In the genomic region with DNA sequence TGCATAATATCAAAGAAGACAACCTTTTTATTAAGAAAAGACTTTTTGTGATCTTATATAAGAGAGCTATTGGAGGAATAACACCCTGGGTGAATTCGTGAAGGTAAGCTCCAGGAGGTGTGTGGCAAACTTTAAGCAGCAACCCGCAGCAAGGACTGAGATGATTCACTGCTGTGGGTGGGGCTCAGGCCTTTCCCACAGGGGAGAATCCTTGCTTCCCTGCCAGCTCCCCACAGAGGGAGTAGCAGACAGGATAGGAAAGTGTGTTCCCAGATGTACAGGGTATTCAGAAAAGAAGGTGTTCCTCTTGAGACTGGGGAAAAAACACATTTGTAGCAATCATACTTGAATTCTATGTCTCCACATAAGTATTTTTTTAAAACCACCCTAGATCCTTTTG, we compare ENCODE assay signal across 16 cellular contexts. TPM values are rescaled to one million over a fixed set of nuclear protein-coding genes. Genes with fewer than 3 reads are reported as not detected.
DNase-seq lines count a peak whose midpoint lies in the region; ATAC-seq and TF ChIP-seq lines count a peak whose summit lies in the region.
"Had no signal": no experiment of that assay in that cellular context is flagged by ENCODE, and none has a peak within 500 bp of the region (broad histone marks: within the 10 kb centered on the region; RNA-seq: fewer than 3 reads in every experiment).

No MANE protein-coding gene starts in this region.

- H3K79me2 ChIP-seq in SK-N-SH (ENCODE audit: insufficient read depth) (peaks cover 37% of the 10 kb centered on the region), smooth muscle cell (ENCODE audit: low read depth) (peaks cover 38% of the 10 kb centered on the region)

- no peak overlapping the region for H3K27ac ChIP-seq in SK-N-SH (ENCODE audit: low read depth in 2 of 2, low read length in 1 of 2)
- peak overlapping the region; percentile 43 for H3K27ac ChIP-seq in smooth muscle cell (ENCODE audit: low read depth)
- H3K27ac ChIP-seq: 22Rv1, body of pancreas, left lung, neutrophil had no signal

- H3K9ac ChIP-seq in SK-N-SH: no peak overlapping the region
- no peak overlapping the region for H3K9ac ChIP-seq in smooth muscle cell (ENCODE audit: low read depth)

- H3K4me1 ChIP-seq in SK-N-SH (ENCODE audit: control insufficient read depth in 1 of 2, insufficient read depth in 2 of 2, low read depth in 1 of 2, low read length in 1 of 2) (no peaks in the 10 kb centered on the region), smooth muscle cell (ENCODE audit: low read depth) (no peaks in the 10 kb centered on the region)
- H3K4me1 ChIP-seq: body of pancreas had no signal

- no peaks in the 10 kb centered on the region for H3K27me3 Mint-ChIP-seq in activated T-cell treated with anti-CD3 and anti-CD28 coated beads, Interleukin-2, amount 50 U/mL, for 24 hours

- H3K4me3 Mint-ChIP-seq in activated T-cell treated with anti-CD3 and anti-CD28 coated beads, Interleukin-2, amount 50 U/mL, for 24 hours: no peak overlapping the region

- 59% methylated on average over 2 of the region's 2 CpGs for WGBS in SK-N-SH (ENCODE audit: low lambda C conversion rate)
- WGBS in smooth muscle cell (ENCODE audit: low lambda C conversion rate): 59% methylated on average over 2 of the region's 2 CpGs

- POLR2A ChIA-PET in SK-N-SH (lab: Yijun Ruan, JAX): interaction anchor here (0.9 kb wide), 1 partner anchor 9 kb away, joined by 3 read pairs; a partner anchor contains a TSS

- H3K9me3 ChIP-seq in SK-N-SH (no peaks in the 10 kb centered on the region), smooth muscle cell (replicated peaks; ENCODE audit: low read depth) (no peaks in the 10 kb centered on the region)
- H3K9me3 ChIP-seq: body of pancreas, left lung, neutrophil had no signal

- H3K36me3 Mint-ChIP-seq in activated T-cell treated with anti-CD3 and anti-CD28 coated beads, Interleukin-2, amount 50 U/mL, for 24 hours (ENCODE audit: low read depth): peaks cover 80% of the 10 kb centered on the region

- TF ChIP-seq EP300 in SK-N-SH (IDR thresholded peaks at IDR 0.05; ENCODE audit: borderline replicate concordance in 1 of 2, low read depth in 1 of 2, low read length in 1 of 2): no peak

- H3K27ac Mint-ChIP-seq in activated T-cell treated with anti-CD3 and anti-CD28 coated beads, Interleukin-2, amount 50 U/mL, for 24 hours: peak overlapping the region; percentile 22

- H3K27me3 ChIP-seq in SK-N-SH (ENCODE audit: insufficient read depth) (no peaks in the 10 kb centered on the region), smooth muscle cell (ENCODE audit: low read depth) (no peaks in the 10 kb centered on the region)
- H3K27me3 ChIP-seq: body of pancreas, left lung, neutrophil had no signal

- H3K4me1 Mint-ChIP-seq in activated T-cell treated with anti-CD3 and anti-CD28 coated beads, Interleukin-2, amount 50 U/mL, for 24 hours (ENCODE audit: low read depth): peaks cover 48% of the 10 kb centered on the region

- no peaks in the 10 kb centered on the region for H3K9me2 ChIP-seq in SK-N-SH

- no peaks in the 10 kb centered on the region for H3K9me3 Mint-ChIP-seq in activated T-cell treated with anti-CD3 and anti-CD28 coated beads, Interleukin-2, amount 50 U/mL, for 24 hours

- H3K36me3 ChIP-seq in SK-N-SH (replicated peaks in 1 of 2; ENCODE audit: control insufficient read depth in 1 of 2, insufficient read depth in 2 of 2, low read length in 1 of 2) (peaks cover 11 to 25% of the 10 kb centered on the region in 2 experiments), smooth muscle cell (ENCODE audit: low read depth) (no peaks in the 10 kb centered on the region)

- DNase-seq in activated T-cell treated with anti-CD3 and anti-CD28 coated beads, Interleukin-2, amount 50 U/mL, for 24 hours: no peak
- no peak for DNase-seq in activated T-cell treated with anti-CD3 and anti-CD28 coated beads, Interleukin-2, amount 50 U/mL, for 1 hour
- DNase-seq in SK-N-SH (no peak), fibroblast of gingiva (ENCODE audit: low read depth) (peak; percentile 8), smooth muscle cell (lab: John Stamatoyannopoulos, UW; ENCODE audit: unreplicated experiment) (no peak), NCI-H345 (lab: John Stamatoyannopoulos, UW) (no peak)
- DNase-seq: activated CD8-positive, alpha-beta memory T cell treated with anti-CD3 and anti-CD28 coated beads, Interleukin-2, amount 50 U/mL, for 4 hours; body of pancreas; left lung; NCI-H2081; stimulated activated CD4-positive, alpha-beta T cell treated with anti-CD3 and anti-CD28 coated beads, Interleukin-2, amount 100 ng/mL, for 24 hours; stimulated activated naive CD4-positive, alpha-beta T cell treated with Interleukin-2 at 50 U/mL for 16 hours had no signal

- no peak overlapping the region for H3K4me3 ChIP-seq in SK-N-SH (ENCODE audit: low read depth in 2 of 2, low read length in 1 of 2)
- H3K4me3 ChIP-seq in smooth muscle cell: no peak overlapping the region
- H3K4me3 ChIP-seq: body of pancreas, left lung had no signal

- no peak for TF ChIP-seq RAD21 in SK-N-SH (IDR thresholded peaks at IDR 0.05; ENCODE audit: low read length)

- peaks cover 2% of the 10 kb centered on the region; the same call in 1 of the 2 replicates for H4K20me1 ChIP-seq in SK-N-SH (ENCODE audit: insufficient read depth)
- H4K20me1 ChIP-seq in smooth muscle cell (ENCODE audit: low read depth): peaks cover 48% of the 10 kb centered on the region

- ATAC-seq in GM18867 (IDR thresholded peaks at IDR 0.05; ENCODE audit: unreplicated experiment) (no peak), GM19351 (IDR thresholded peaks at IDR 0.05; ENCODE audit: unreplicated experiment) (no peak)
- ATAC-seq: body of pancreas, left lung had no signal

- H3F3A ChIP-seq in SK-N-SH (replicated peaks; ENCODE audit: insufficient read depth) (peaks cover 7% of the 10 kb centered on the region), smooth muscle cell (ENCODE audit: low read depth) (no peaks in the 10 kb centered on the region)

- H2AFZ ChIP-seq in SK-N-SH (ENCODE audit: low read depth) (no peak overlapping the region), smooth muscle cell (ENCODE audit: low read depth) (no peak overlapping the region)

- H3K4me2 ChIP-seq in SK-N-SH: no peak overlapping the region
- no peak overlapping the region for H3K4me2 ChIP-seq in smooth muscle cell

- CTCF ChIA-PET in SK-N-SH (lab: Yijun Ruan, JAX): interaction anchor here (1.4 kb wide), 1 partner anchor 23 kb away, joined by 5 read pairs; no protein-coding TSS in a partner anchor

- no peak for TF ChIP-seq CTCF in SK-N-SH (IDR thresholded peaks at IDR 0.05)
- TF ChIP-seq CTCF in smooth muscle cell (IDR thresholded peaks at IDR 0.05; ENCODE audit: borderline replicate concordance, insufficient read depth, poor library complexity, severe bottlenecking): no peak

TF ChIP-seq in SK-N-SH, 30 proteins besides CTCF, POLR2A, EP300 and RAD21:
- TF ChIP-seq FOSL2 (IDR thresholded peaks at IDR 0.05; ENCODE audit: borderline replicate concordance, low read depth): peak; percentile 36; the same call in 1 of the 2 replicates
- TF ChIP-seq, protein P1, sequence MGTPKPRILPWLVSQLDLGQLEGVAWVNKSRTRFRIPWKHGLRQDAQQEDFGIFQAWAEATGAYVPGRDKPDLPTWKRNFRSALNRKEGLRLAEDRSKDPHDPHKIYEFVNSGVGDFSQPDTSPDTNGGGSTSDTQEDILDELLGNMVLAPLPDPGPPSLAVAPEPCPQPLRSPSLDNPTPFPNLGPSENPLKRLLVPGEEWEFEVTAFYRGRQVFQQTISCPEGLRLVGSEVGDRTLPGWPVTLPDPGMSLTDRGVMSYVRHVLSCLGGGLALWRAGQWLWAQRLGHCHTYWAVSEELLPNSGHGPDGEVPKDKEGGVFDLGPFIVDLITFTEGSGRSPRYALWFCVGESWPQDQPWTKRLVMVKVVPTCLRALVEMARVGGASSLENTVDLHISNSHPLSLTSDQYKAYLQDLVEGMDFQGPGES (IDR thresholded peaks at IDR 0.05; ENCODE audit: low read depth, low read length): no peak
- TF ChIP-seq, protein P2, sequence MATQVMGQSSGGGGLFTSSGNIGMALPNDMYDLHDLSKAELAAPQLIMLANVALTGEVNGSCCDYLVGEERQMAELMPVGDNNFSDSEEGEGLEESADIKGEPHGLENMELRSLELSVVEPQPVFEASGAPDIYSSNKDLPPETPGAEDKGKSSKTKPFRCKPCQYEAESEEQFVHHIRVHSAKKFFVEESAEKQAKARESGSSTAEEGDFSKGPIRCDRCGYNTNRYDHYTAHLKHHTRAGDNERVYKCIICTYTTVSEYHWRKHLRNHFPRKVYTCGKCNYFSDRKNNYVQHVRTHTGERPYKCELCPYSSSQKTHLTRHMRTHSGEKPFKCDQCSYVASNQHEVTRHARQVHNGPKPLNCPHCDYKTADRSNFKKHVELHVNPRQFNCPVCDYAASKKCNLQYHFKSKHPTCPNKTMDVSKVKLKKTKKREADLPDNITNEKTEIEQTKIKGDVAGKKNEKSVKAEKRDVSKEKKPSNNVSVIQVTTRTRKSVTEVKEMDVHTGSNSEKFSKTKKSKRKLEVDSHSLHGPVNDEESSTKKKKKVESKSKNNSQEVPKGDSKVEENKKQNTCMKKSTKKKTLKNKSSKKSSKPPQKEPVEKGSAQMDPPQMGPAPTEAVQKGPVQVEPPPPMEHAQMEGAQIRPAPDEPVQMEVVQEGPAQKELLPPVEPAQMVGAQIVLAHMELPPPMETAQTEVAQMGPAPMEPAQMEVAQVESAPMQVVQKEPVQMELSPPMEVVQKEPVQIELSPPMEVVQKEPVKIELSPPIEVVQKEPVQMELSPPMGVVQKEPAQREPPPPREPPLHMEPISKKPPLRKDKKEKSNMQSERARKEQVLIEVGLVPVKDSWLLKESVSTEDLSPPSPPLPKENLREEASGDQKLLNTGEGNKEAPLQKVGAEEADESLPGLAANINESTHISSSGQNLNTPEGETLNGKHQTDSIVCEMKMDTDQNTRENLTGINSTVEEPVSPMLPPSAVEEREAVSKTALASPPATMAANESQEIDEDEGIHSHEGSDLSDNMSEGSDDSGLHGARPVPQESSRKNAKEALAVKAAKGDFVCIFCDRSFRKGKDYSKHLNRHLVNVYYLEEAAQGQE (IDR thresholded peaks at IDR 0.05; ENCODE audit: low read depth, low read length): no peak

RNA-seq across cellular contexts. Expression of a gene that starts 9.2 kb away (rescaled TPM):
- 106 and 130 TPM in 2 replicates for polyA plus RNA-seq in SK-N-SH (2012; rRNA removed)
- 156 and 173 TPM in 2 replicates for polyA plus RNA-seq in SK-N-SH (2012; cell fraction: cytosol; rRNA removed)
- polyA plus RNA-seq in SK-N-SH (2012; cell fraction: nucleus; rRNA removed): 22.6 and 36.1 TPM in 2 replicates
- 291 and 300 TPM in 2 replicates for total RNA-seq in smooth muscle cell
- polyA plus RNA-seq in smooth muscle cell: 236 and 257 TPM in 2 replicates
